ENCODE assay signal across 15 cellular contexts in the genomic region with DNA sequence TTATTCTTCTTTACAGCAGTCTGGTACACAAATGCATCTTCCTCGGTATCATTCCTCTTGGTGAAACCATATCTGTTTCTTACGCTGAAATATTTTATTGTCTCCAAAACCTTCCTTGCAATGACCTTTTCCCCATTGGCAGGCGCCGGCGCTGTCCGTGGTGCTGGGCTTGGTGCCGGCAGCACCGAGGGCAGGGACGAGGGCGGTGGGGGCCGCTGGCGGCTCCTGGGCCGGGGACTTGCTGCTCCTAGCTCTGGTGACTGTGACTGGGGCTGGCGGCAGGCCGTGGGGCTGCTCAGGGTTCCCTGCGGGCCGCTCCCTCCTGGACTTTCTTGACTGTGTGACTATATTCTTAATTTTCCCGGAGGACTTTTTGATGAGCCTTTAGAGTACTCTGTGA.
DNase-seq lines count a peak whose midpoint lies in the region; ATAC-seq and TF ChIP-seq lines count a peak whose summit lies in the region.
"Had no signal": no experiment of that assay in that cellular context is flagged by ENCODE, and none has a peak within 500 bp of the region (broad histone marks: within the 10 kb centered on the region; RNA-seq: fewer than 3 reads in every experiment).

No MANE protein-coding gene starts in this region.

- no peak overlapping the region for H3K27ac Mint-ChIP-seq in endothelial cell (ENCODE audit: unreplicated experiment)
- H3K27ac Mint-ChIP-seq in immature natural killer cell: no peak overlapping the region
- H3K27ac Mint-ChIP-seq: CD14-positive monocyte had no signal

- H3K27me3 Mint-ChIP-seq in endothelial cell (ENCODE audit: unreplicated experiment): no peaks in the 10 kb centered on the region
- H3K27me3 Mint-ChIP-seq in immature natural killer cell (ENCODE audit: low read depth in 3 of 3): peaks cover 0 to 4% (median 0%) of the 10 kb centered on the region in 3 donors
- H3K27me3 Mint-ChIP-seq: central memory CD8-positive, alpha-beta T cell had no signal

- no peak for ATAC-seq in HG03354 (IDR thresholded peaks at IDR 0.05; ENCODE audit: poor library complexity, severe bottlenecking, unreplicated experiment)

- H3K56ac ChIP-seq in mesendoderm (ENCODE audit: low read length): no peak overlapping the region

- H3K27ac ChIP-seq in mesendoderm (ENCODE audit: low read depth, low read length): no peak overlapping the region
- H3K27ac ChIP-seq: SJSA1 had no signal

- no peak for TF ChIP-seq POLR2A in erythroblast (IDR thresholded peaks at IDR 0.05; ENCODE audit: low read length)

- H3K4me2 ChIP-seq in mesendoderm (ENCODE audit: low read length): no peak overlapping the region

- no peaks in the 10 kb centered on the region for H3K4me1 ChIP-seq in mesendoderm (ENCODE audit: control insufficient read depth, low read depth, low read length)
- H3K4me1 ChIP-seq: HAP-1, SJSA1 had no signal

- no peak overlapping the region for H4K8ac ChIP-seq in mesendoderm (ENCODE audit: low read depth, low read length)

- H3K9me3 Mint-ChIP-seq in endothelial cell (ENCODE audit: unreplicated experiment) (no peaks in the 10 kb centered on the region), immature natural killer cell (peaks cover 2 to 14% (median 5%) of the 10 kb centered on the region in 6 donors)

- H3K4ac ChIP-seq in mesendoderm (ENCODE audit: low read depth, low read length): no peak overlapping the region

- H3K27me3 ChIP-seq in mesendoderm (ENCODE audit: insufficient read depth, low read length, poor library complexity): no peaks in the 10 kb centered on the region
- H3K27me3 ChIP-seq: SJSA1 had no signal

- H3K36me3 ChIP-seq in mesendoderm (ENCODE audit: control insufficient read depth, insufficient read depth, low read length): no peaks in the 10 kb centered on the region
- H3K36me3 ChIP-seq: HAP-1, SJSA1 had no signal

- no peaks in the 10 kb centered on the region for H3K79me2 ChIP-seq in mesendoderm (ENCODE audit: control insufficient read depth, insufficient read depth, low read length)

- no peak for TF ChIP-seq CTCF in endothelial cell (IDR thresholded peaks at IDR 0.05; ENCODE audit: unreplicated experiment)

- WGBS in mesendoderm (ENCODE audit: extremely low coverage, insufficient coverage, low lambda C conversion rate): no CpG with 5 or more reads among the region's 18 CpGs

- H3K4me1 Mint-ChIP-seq in endothelial cell (ENCODE audit: unreplicated experiment) (no peaks in the 10 kb centered on the region), immature natural killer cell (no peaks in the 10 kb centered on the region)
- H3K4me1 Mint-ChIP-seq: CD14-positive monocyte; central memory CD8-positive, alpha-beta T cell had no signal

- no peak overlapping the region for H2BK5ac ChIP-seq in mesendoderm (ENCODE audit: low read length)

- H3K36me3 Mint-ChIP-seq in endothelial cell (ENCODE audit: low read depth, unreplicated experiment) (no peaks in the 10 kb centered on the region), immature natural killer cell (no peaks in the 10 kb centered on the region)
- H3K36me3 Mint-ChIP-seq: CD14-positive monocyte had no signal

- no peak overlapping the region for H3K9ac ChIP-seq in mesendoderm (ENCODE audit: low read length)

- TF ChIP-seq EP300 in Ishikawa (IDR thresholded peaks at IDR 0.05; ENCODE audit: borderline replicate concordance): no peak

- H3K4me3 Mint-ChIP-seq in endothelial cell (ENCODE audit: unreplicated experiment) (no peak overlapping the region), immature natural killer cell (no peak overlapping the region)
- H3K4me3 Mint-ChIP-seq: CD14-positive monocyte; central memory CD8-positive, alpha-beta T cell had no signal

- H2BK15ac ChIP-seq in mesendoderm (replicated peaks; ENCODE audit: low read depth): no peak overlapping the region

- H3K18ac ChIP-seq in mesendoderm (ENCODE audit: low read length): no peak overlapping the region

- H3K4me3 ChIP-seq in mesendoderm (ENCODE audit: low read length): no peak overlapping the region
- H3K4me3 ChIP-seq: HAP-1, SJSA1 had no signal

- H4K5ac ChIP-seq in mesendoderm (ENCODE audit: low read length): no peak overlapping the region

- H3K23ac ChIP-seq in mesendoderm (ENCODE audit: low read length): no peak overlapping the region

- TF ChIP-seq RAD21 in Ishikawa (IDR thresholded peaks at IDR 0.05; ENCODE audit: low read depth): no peak

- DNase-seq in Ammon's horn (ENCODE audit: low spot score) (peak; percentile 10), endothelial cell (ENCODE audit: low spot score) (peak; percentile 70), mesendoderm (peak; percentile 76), immature natural killer cell (no peak), erythroblast (lab: John Stamatoyannopoulos, UW) (no peak)
- DNase-seq in activated effector memory CD4-positive, alpha-beta T cell treated with anti-CD3 and anti-CD28 coated beads, Interleukin-2, amount 50 U/mL, for 16 hours: no peak
- DNase-seq: activated effector memory CD4-positive, alpha-beta T cell treated with Interleukin-2 at 50 U/mL for 16 hours; NCI-H524; trophoblast cell had no signal

- H2BK120ac ChIP-seq in mesendoderm (ENCODE audit: low read depth, low read length): no peak overlapping the region

- no peak overlapping the region for H2AK5ac ChIP-seq in mesendoderm (ENCODE audit: low read length)

- H3K79me1 ChIP-seq in mesendoderm (ENCODE audit: low read length): no peaks in the 10 kb centered on the region

TF ChIP-seq in Ishikawa, 13 proteins besides CTCF, POLR2A, EP300 and RAD21:
- no peak for TF ChIP-seq ZBTB7A (IDR thresholded peaks at IDR 0.05; ENCODE audit: low read depth)
- no peak for TF ChIP-seq CEBPB (IDR thresholded peaks at IDR 0.05)
- TF ChIP-seq, protein P1, sequence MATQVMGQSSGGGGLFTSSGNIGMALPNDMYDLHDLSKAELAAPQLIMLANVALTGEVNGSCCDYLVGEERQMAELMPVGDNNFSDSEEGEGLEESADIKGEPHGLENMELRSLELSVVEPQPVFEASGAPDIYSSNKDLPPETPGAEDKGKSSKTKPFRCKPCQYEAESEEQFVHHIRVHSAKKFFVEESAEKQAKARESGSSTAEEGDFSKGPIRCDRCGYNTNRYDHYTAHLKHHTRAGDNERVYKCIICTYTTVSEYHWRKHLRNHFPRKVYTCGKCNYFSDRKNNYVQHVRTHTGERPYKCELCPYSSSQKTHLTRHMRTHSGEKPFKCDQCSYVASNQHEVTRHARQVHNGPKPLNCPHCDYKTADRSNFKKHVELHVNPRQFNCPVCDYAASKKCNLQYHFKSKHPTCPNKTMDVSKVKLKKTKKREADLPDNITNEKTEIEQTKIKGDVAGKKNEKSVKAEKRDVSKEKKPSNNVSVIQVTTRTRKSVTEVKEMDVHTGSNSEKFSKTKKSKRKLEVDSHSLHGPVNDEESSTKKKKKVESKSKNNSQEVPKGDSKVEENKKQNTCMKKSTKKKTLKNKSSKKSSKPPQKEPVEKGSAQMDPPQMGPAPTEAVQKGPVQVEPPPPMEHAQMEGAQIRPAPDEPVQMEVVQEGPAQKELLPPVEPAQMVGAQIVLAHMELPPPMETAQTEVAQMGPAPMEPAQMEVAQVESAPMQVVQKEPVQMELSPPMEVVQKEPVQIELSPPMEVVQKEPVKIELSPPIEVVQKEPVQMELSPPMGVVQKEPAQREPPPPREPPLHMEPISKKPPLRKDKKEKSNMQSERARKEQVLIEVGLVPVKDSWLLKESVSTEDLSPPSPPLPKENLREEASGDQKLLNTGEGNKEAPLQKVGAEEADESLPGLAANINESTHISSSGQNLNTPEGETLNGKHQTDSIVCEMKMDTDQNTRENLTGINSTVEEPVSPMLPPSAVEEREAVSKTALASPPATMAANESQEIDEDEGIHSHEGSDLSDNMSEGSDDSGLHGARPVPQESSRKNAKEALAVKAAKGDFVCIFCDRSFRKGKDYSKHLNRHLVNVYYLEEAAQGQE (IDR thresholded peaks at IDR 0.05; ENCODE audit: low read depth): peak; percentile 98

Comparison
In these comparisons a context has a peak if more than half of its experiments do, and no peak if none do; other contexts are left out.
1. DNase-seq: peak in Ammon's horn (single experiment), endothelial cell (single experiment) and mesendoderm (single experiment); none in immature natural killer cell (0 of 3), erythroblast (0 of 2) and activated effector memory CD4-positive, alpha-beta T cell treated with anti-CD3 and anti-CD28 coated beads, Interleukin-2, amount 50 U/mL, for 16 hours (single experiment).